29 cellular contexts compared by ENCODE assay signal in the genomic region with DNA sequence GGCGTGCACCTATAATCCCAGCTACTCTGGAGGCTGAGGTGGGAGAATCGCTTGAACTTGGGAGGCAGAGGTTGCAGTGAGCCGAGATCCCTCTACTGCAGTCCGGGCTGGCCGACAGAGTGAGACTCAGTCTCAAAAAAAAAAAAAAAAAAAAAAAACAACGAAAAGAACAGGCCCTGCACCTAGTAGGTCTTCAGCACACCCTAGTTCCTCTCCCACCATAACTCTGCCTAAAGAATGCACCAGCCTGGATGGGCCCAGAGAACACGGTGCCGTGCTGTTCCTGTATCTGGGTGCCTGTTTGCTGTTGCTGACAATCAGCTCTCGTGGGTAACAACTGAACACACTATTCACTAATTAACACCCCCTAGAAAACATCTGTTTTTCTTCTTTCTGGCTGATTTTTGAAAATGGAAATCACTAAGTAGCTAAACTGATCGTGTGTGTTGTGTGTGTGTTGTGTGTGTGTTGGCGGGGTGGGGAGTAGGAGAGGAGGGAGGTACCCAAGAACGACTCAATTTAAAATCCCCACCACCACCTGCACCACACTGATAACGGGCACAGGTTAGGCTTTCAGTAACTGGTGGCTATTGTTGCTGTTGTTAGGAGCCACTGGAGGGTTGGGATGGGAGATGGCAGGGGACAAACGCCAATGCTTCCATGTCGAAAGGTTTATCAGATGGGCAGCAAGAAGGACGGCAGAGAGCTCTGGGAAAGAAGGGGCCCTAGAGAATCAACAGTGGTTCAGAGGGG.
"Had no signal": no experiment of that assay in that cellular context is flagged by ENCODE, and none has a peak within 500 bp of the region (broad histone marks: within the 10 kb centered on the region; RNA-seq: fewer than 3 reads in every experiment).

No MANE protein-coding gene starts in this region.

- ATAC-seq: left colon; left lung; natural killer cell; right lobe of liver; stimulated activated naive B cell treated with anti-CD40 and anti-IgM and Interleukin-4, amounts not matched to agents 10 μg/mL and 1 μg/mL and 100 μg/mL, for 72 hours; stimulated activated naive CD8-positive, alpha-beta T cell treated with anti-CD3 and anti-CD28 coated beads, Interleukin-15, Interleukin-2, amounts not matched to agents 100 U/mL and 50 U/mL, for 24 hours had no signal

- H3K27me3 ChIP-seq: neural progenitor cell, ovary, right atrium auricular region, right lobe of liver, testis, thyroid gland, transverse colon, upper lobe of left lung, vagina had no signal

- FAIRE-seq: islet of Langerhans, kidney had no signal

- H3K27ac Mint-ChIP-seq: mesothelial cell of epicardium; naive B cell; natural killer cell; neural progenitor cell; progenitor cell of endocrine pancreas; stimulated activated naive B cell treated with anti-CD40 and anti-IgM and Interleukin-4, amounts not matched to agents 10 μg/mL and 1 μg/mL and 100 μg/mL, for 72 hours had no signal

- H3K4me3 ChIP-seq: left lung, lung, neural progenitor cell, ovary, right atrium auricular region, right lobe of liver, smooth muscle cell, stomach, testis, thyroid gland, transverse colon, upper lobe of left lung, vagina had no signal

- H3K4me1 Mint-ChIP-seq: immature natural killer cell; naive B cell; natural killer cell; neural progenitor cell; stimulated activated naive B cell treated with anti-CD40 and anti-IgM and Interleukin-4, amounts not matched to agents 10 μg/mL and 1 μg/mL and 100 μg/mL, for 72 hours had no signal

- H3K4me1 ChIP-seq: left lung, neural progenitor cell, right atrium auricular region, right lobe of liver, stomach, testis, thyroid gland, transverse colon, upper lobe of left lung, vagina had no signal

- H2AFZ ChIP-seq: neural progenitor cell had no signal

- H3K36me3 ChIP-seq: left lung, neural progenitor cell, ovary, right atrium auricular region, right lobe of liver, stomach, thyroid gland, transverse colon, upper lobe of left lung, vagina had no signal

- DNase-seq: hypothalamus; immature natural killer cell; kidney; left colon; left lung; mesendoderm; naive B cell; natural killer cell; ovary; right lobe of liver; stimulated activated CD4-positive, alpha-beta T cell treated with anti-CD3 and anti-CD28 coated beads, Interleukin-12 subunit alpha, Interleukin-12 subunit beta, amount 100 ng/mL, for 4 hours; stimulated activated CD4-positive, alpha-beta T cell treated with anti-CD3 and anti-CD28 coated beads, Interleukin-15, amount 100 ng/mL, for 24 hours; stimulated activated CD4-positive, alpha-beta T cell treated with anti-CD3 and anti-CD28 coated beads, Interleukin-2, amount 100 ng/mL, for 24 hours; stimulated activated CD4-positive, alpha-beta T cell treated with anti-CD3 and anti-CD28 coated beads, Interleukin-4, amount 100 ng/mL, for 1 hour; stimulated activated naive B cell treated with anti-CD40 and anti-IgM and Interleukin-4, amounts not matched to agents 10 μg/mL and 1 μg/mL and 100 μg/mL, for 72 hours; stimulated activated naive CD8-positive, alpha-beta T cell treated with anti-CD3 and anti-CD28 coated beads, Interleukin-15, Interleukin-2, amounts not matched to agents 100 U/mL and 50 U/mL, for 24 hours; stomach; testis; thyroid gland; transverse colon; upper lobe of left lung had no signal

- H3K9ac ChIP-seq: neural progenitor cell had no signal

- H3K27ac ChIP-seq: left lung, neural progenitor cell, ovary, right atrium auricular region, right lobe of liver, stomach, testis, thyroid gland, transverse colon, upper lobe of left lung, vagina had no signal

- H3K4me2 ChIP-seq: neural progenitor cell, smooth muscle cell had no signal

- H3K36me3 Mint-ChIP-seq: immature natural killer cell; mesothelial cell of epicardium; naive B cell; natural killer cell; neural progenitor cell; stimulated activated naive B cell treated with anti-CD40 and anti-IgM and Interleukin-4, amounts not matched to agents 10 μg/mL and 1 μg/mL and 100 μg/mL, for 72 hours had no signal

- H3K4me3 Mint-ChIP-seq: mesothelial cell of epicardium; naive B cell; natural killer cell; neural progenitor cell; stimulated activated naive B cell treated with anti-CD40 and anti-IgM and Interleukin-4, amounts not matched to agents 10 μg/mL and 1 μg/mL and 100 μg/mL, for 72 hours had no signal

- H3K9me3 ChIP-seq: left lung, ovary, right atrium auricular region, right lobe of liver, stomach, testis, thyroid gland, transverse colon, upper lobe of left lung, vagina had no signal

- H3K9me3 Mint-ChIP-seq: immature natural killer cell; mesothelial cell of epicardium; natural killer cell; neural progenitor cell; stimulated activated naive B cell treated with anti-CD40 and anti-IgM and Interleukin-4, amounts not matched to agents 10 μg/mL and 1 μg/mL and 100 μg/mL, for 72 hours had no signal
